8 cellular contexts compared by ENCODE assay signal in the genomic region with DNA sequence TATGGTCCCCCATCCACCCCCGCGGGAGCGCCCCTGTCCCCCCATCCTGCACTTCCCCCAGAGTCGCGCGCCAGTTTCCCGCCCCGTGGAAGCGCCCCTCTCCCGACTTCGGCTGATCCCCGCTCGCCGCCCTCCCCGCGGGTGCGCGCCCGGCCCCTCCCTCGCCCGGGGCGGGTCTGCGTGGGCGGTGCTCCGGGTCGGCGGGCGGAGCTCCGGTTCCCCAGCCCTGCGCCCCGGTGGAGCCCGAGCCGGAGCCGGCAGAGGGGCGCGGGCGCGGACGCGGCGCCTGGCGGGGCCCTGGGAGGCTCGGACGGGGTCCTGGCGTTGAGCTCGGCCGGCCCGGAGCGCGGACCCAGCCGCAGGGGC.
DNase-seq lines count a peak whose midpoint lies in the region; ATAC-seq and TF ChIP-seq lines count a peak whose summit lies in the region.

Gene SNTG2, plus strand, starts transcription at position 223 of the 366 bp plus-strand sequence. CDS start 148 bp downstream, outside the sequence.

- H3K27me3 ChIP-seq in NT2/D1 (ENCODE audit: insufficient read depth, insufficient read length) (peaks cover 48% of the 10 kb centered on the region), iPS-18a (ENCODE audit: control insufficient read depth, insufficient read depth, low read length) (peaks cover 36% of the 10 kb centered on the region)

- no peak within 1 kb of the TSS for H3K27ac ChIP-seq in iPS-18a (ENCODE audit: low read length)

- H3K9ac ChIP-seq in NT2/D1 (ENCODE audit: insufficient read length, low read depth) (peak within 1 kb of the TSS; percentile 61), iPS-18a (ENCODE audit: low read length) (peak within 1 kb of the TSS; percentile 53)

- peak within 1 kb of the TSS; percentile 36 for H3K4me3 ChIP-seq in NT2/D1 (ENCODE audit: insufficient read length, low read depth)
- peak within 1 kb of the TSS; percentile 78 for H3K4me3 ChIP-seq in iPS-18a (ENCODE audit: low read length)

- no peak for TF ChIP-seq POLR2A in GM18505 (IDR thresholded peaks at IDR 0.05; ENCODE audit: borderline replicate concordance, extremely low read depth, insufficient read depth, insufficient read length)

- DNase-seq in NT2/D1 (ENCODE audit: low read depth, low spot score) = no peak
- peak; percentile 75 for DNase-seq in activated naive CD8-positive, alpha-beta T cell treated with anti-CD3 and anti-CD28 coated beads, Interleukin-2, amount 50 U/mL, for 24 hours
- peak; percentile 30 to 45 for DNase-seq in stimulated activated CD4-positive, alpha-beta T cell treated with anti-CD3 and anti-CD28 coated beads, Interleukin-4, amount 100 ng/mL, for 48 hours (ENCODE audit: low read depth in 2 of 2)
- DNase-seq in effector CD4-positive, alpha-beta T cell = no peak

- peaks cover 31% of the 10 kb centered on the region for H3K27me3 Mint-ChIP-seq in activated naive CD8-positive, alpha-beta T cell treated with anti-CD3 and anti-CD28 coated beads, Interleukin-2, amount 50 U/mL, for 24 hours

- H3K4me3 Mint-ChIP-seq in activated naive CD8-positive, alpha-beta T cell treated with anti-CD3 and anti-CD28 coated beads, Interleukin-2, amount 50 U/mL, for 24 hours = peak within 1 kb of the TSS; percentile 75

- H3K36me3 ChIP-seq in NT2/D1 (ENCODE audit: insufficient read depth, insufficient read length, low read length) (no peaks in the 10 kb centered on the region), iPS-18a (ENCODE audit: control insufficient read depth, low read depth, low read length) (no peaks in the 10 kb centered on the region)

- no peaks in the 10 kb centered on the region for H3K4me1 ChIP-seq in NT2/D1 (ENCODE audit: insufficient read depth, insufficient read length)
- peaks cover 39% of the 10 kb centered on the region for H3K4me1 ChIP-seq in iPS-18a (ENCODE audit: control insufficient read depth, low read depth, low read length)

- no peaks in the 10 kb centered on the region for H3K9me3 Mint-ChIP-seq in activated naive CD8-positive, alpha-beta T cell treated with anti-CD3 and anti-CD28 coated beads, Interleukin-2, amount 50 U/mL, for 24 hours

- peaks cover 44% of the 10 kb centered on the region for H3K4me1 Mint-ChIP-seq in activated naive CD8-positive, alpha-beta T cell treated with anti-CD3 and anti-CD28 coated beads, Interleukin-2, amount 50 U/mL, for 24 hours

- H3K9me3 ChIP-seq in NT2/D1 (ENCODE audit: insufficient read depth, low read length) = no peaks in the 10 kb centered on the region
- H3K9me3 ChIP-seq in iPS-18a (ENCODE audit: control insufficient read depth, low read depth, low read length) = no peaks in the 10 kb centered on the region

- H3K27ac Mint-ChIP-seq in activated naive CD8-positive, alpha-beta T cell treated with anti-CD3 and anti-CD28 coated beads, Interleukin-2, amount 50 U/mL, for 24 hours = peak within 1 kb of the TSS; percentile 73

- H3K36me3 Mint-ChIP-seq in activated naive CD8-positive, alpha-beta T cell treated with anti-CD3 and anti-CD28 coated beads, Interleukin-2, amount 50 U/mL, for 24 hours (ENCODE audit: low read depth) = peaks cover under 1% of the 10 kb centered on the region

- ATAC-seq in GM18505 (IDR thresholded peaks at IDR 0.05; ENCODE audit: unreplicated experiment) = peak; percentile 54
- peak; percentile 35 for ATAC-seq in activated naive CD8-positive, alpha-beta T cell treated with anti-CD3 and anti-CD28 coated beads, Interleukin-2, amount 50 U/mL, for 24 hours
- ATAC-seq in GM19035 (IDR thresholded peaks at IDR 0.05; ENCODE audit: unreplicated experiment) = no peak
- ATAC-seq in GM19328 (IDR thresholded peaks at IDR 0.05; ENCODE audit: unreplicated experiment) = no peak

Comparison
In these comparisons a context has a peak if more than half of its experiments do, and no peak if none do; other contexts are left out.
1. ATAC-seq: peak in GM18505 (single experiment) and activated naive CD8-positive, alpha-beta T cell treated with anti-CD3 and anti-CD28 coated beads, Interleukin-2, amount 50 U/mL, for 24 hours (single experiment); none in GM19035 (single experiment) and GM19328 (single experiment).
2. DNase-seq: peak in activated naive CD8-positive, alpha-beta T cell treated with anti-CD3 and anti-CD28 coated beads, Interleukin-2, amount 50 U/mL, for 24 hours (single experiment) and stimulated activated CD4-positive, alpha-beta T cell treated with anti-CD3 and anti-CD28 coated beads, Interleukin-4, amount 100 ng/mL, for 48 hours (2 of 2); none in NT2/D1 (single experiment) and effector CD4-positive, alpha-beta T cell (single experiment).